Comparison of ENCODE assay signal across 14 cellular contexts in genomic region chr14:63855272-63855671, GRCh38. TPM values are rescaled to one million over a fixed set of nuclear protein-coding genes. Genes with fewer than 3 reads are reported as not detected.
DNase-seq lines count a peak whose midpoint lies in the region; ATAC-seq and TF ChIP-seq lines count a peak whose summit lies in the region.
"Had no signal": no experiment of that assay in that cellular context is flagged by ENCODE, and none has a peak within 500 bp of the region (broad histone marks: within the 10 kb centered on the region; RNA-seq: fewer than 3 reads in every experiment).

No MANE protein-coding gene starts in this region.

- H3K4me2 ChIP-seq in KMS-11, result 0 out of 2 replicates have a peak overlapping the region, but pooled peaks have one; percentile 85

- peak overlapping the region; percentile 94 for H3K27ac Mint-ChIP-seq in central memory CD8-positive, alpha-beta T cell (ENCODE audit: low read depth)
- H3K27ac Mint-ChIP-seq in natural killer cell treated with Interleukin-12 subunit alpha and Interleukin-12 subunit beta and Interleukin-15 and Interleukin-18, amount 100 ng/mL, for 72 hours, result peak overlapping the region; percentile 81 to 82

- DNase-seq in NCI-H2107 treated with DMSO at 0.1 percent for 48 hours (lab: John Stamatoyannopoulos, UW; ENCODE audit: unreplicated experiment) (peak; percentile 30), NCI-H2107 (lab: John Stamatoyannopoulos, UW) (no peak), NOMO-1 treated with DMSO at 0.1 percent for 48 hours (lab: John Stamatoyannopoulos, UW; ENCODE audit: unreplicated experiment) (no peak), AML-193 (lab: John Stamatoyannopoulos, UW) (no peak)
- DNase-seq in central memory CD8-positive, alpha-beta T cell (ENCODE audit: low spot score in 2 of 2), result no peak
- no peak for DNase-seq in natural killer cell treated with Interleukin-12 subunit alpha and Interleukin-12 subunit beta and Interleukin-15 and Interleukin-18, amount 100 ng/mL, for 72 hours (ENCODE audit: low spot score)
- DNase-seq: 8988T; activated CD8-positive, alpha-beta memory T cell treated with anti-CD3 and anti-CD28 coated beads for 24 hours; NCI-H1048; NCI-H748 treated with DMSO at 0.1 percent for 48 hours; occipital lobe; stimulated activated CD4-positive, alpha-beta T cell treated with anti-CD3 and anti-CD28 coated beads, Interleukin-2, amount 100 ng/mL, for 24 hours had no signal

- peak overlapping the region; percentile 98 for H3K4me3 Mint-ChIP-seq in central memory CD8-positive, alpha-beta T cell
- H3K4me3 Mint-ChIP-seq in natural killer cell treated with Interleukin-12 subunit alpha and Interleukin-12 subunit beta and Interleukin-15 and Interleukin-18, amount 100 ng/mL, for 72 hours, result peak overlapping the region; percentile 71

- peaks cover 51% of the 10 kb centered on the region for H3K4me1 Mint-ChIP-seq in central memory CD8-positive, alpha-beta T cell
- H3K4me1 Mint-ChIP-seq in natural killer cell treated with Interleukin-12 subunit alpha and Interleukin-12 subunit beta and Interleukin-15 and Interleukin-18, amount 100 ng/mL, for 72 hours (ENCODE audit: low read depth in 2 of 2), result peaks cover 32 to 45% of the 10 kb centered on the region in 2 donors

- ATAC-seq in central memory CD8-positive, alpha-beta T cell (replicated peaks; ENCODE audit: extremely low read depth, poor library complexity, severe bottlenecking), result no peak
- ATAC-seq in natural killer cell treated with Interleukin-12 subunit alpha and Interleukin-12 subunit beta and Interleukin-15 and Interleukin-18, amount 100 ng/mL, for 72 hours, result no peak
- ATAC-seq in GM18907 (IDR thresholded peaks at IDR 0.05; ENCODE audit: unreplicated experiment), result no peak

- no peak overlapping the region for H3K9ac ChIP-seq in KMS-11

- 0 out of 2 replicates have a peak, but pooled peaks cover 6% of the 10 kb centered on the region for H3K79me2 ChIP-seq in KMS-11 (ENCODE audit: insufficient read depth, low read depth)

- no peaks in the 10 kb centered on the region for H3K4me1 ChIP-seq in KMS-11 (ENCODE audit: low read depth, poor library complexity, severe bottlenecking)

- no peaks in the 10 kb centered on the region for H3K27me3 ChIP-seq in KMS-11 (ENCODE audit: insufficient read depth, low read depth)

- no peak overlapping the region for H2AFZ ChIP-seq in KMS-11 (ENCODE audit: low read depth)

- peaks cover 25% of the 10 kb centered on the region for H3K36me3 Mint-ChIP-seq in central memory CD8-positive, alpha-beta T cell (ENCODE audit: insufficient read depth)
- H3K36me3 Mint-ChIP-seq in natural killer cell treated with Interleukin-12 subunit alpha and Interleukin-12 subunit beta and Interleukin-15 and Interleukin-18, amount 100 ng/mL, for 72 hours, result peaks cover 9% of the 10 kb centered on the region

- no peaks in the 10 kb centered on the region for H4K20me1 ChIP-seq in KMS-11 (ENCODE audit: insufficient read depth)

- no peak for TF ChIP-seq CTCF in KMS-11 (conservative IDR thresholded peaks at IDR 0.05; ENCODE audit: low read depth, low read length)

- H3K36me3 ChIP-seq in KMS-11 (ENCODE audit: insufficient read depth), result no peaks in the 10 kb centered on the region

- no peaks in the 10 kb centered on the region for H3K27me3 Mint-ChIP-seq in central memory CD8-positive, alpha-beta T cell
- no peaks in the 10 kb centered on the region for H3K27me3 Mint-ChIP-seq in natural killer cell treated with Interleukin-12 subunit alpha and Interleukin-12 subunit beta and Interleukin-15 and Interleukin-18, amount 100 ng/mL, for 72 hours

- H3K9me3 Mint-ChIP-seq in central memory CD8-positive, alpha-beta T cell, result no peaks in the 10 kb centered on the region
- H3K9me3 Mint-ChIP-seq in natural killer cell treated with Interleukin-12 subunit alpha and Interleukin-12 subunit beta and Interleukin-15 and Interleukin-18, amount 100 ng/mL, for 72 hours, result no peaks in the 10 kb centered on the region

- H3K27ac ChIP-seq in KMS-11, result no peak overlapping the region

- H3K4me3 ChIP-seq in KMS-11 (IDR thresholded peaks at IDR 0.05; ENCODE audit: insufficient read depth, low read depth, low read length), result no peak overlapping the region

RNA-seq across cellular contexts. Expression of gene SYNE2, which starts 2.5 kb away (rescaled TPM):
- total RNA-seq in natural killer cell treated with Interleukin-12 subunit alpha and Interleukin-12 subunit beta and Interleukin-15 and Interleukin-18, amount 100 ng/mL, for 72 hours, result 10 to 100 TPM; 86.7 to 97.4 TPM
